In genomic region chr19:4473011-4473410, GRCh38 we compare ENCODE assay signal across 8 cellular contexts. TPM values are rescaled to one million over a fixed set of nuclear protein-coding genes. Genes with fewer than 3 reads are reported as not detected.
DNase-seq lines count a peak whose midpoint lies in the region; ATAC-seq, FAIRE-seq and TF ChIP-seq lines count a peak whose summit lies in the region.

No MANE protein-coding gene starts in this region.

- POLR2A ChIA-PET in CD4-positive, alpha-beta memory T cell (lab: Charles Lee; ENCODE audit: partially characterized antibody), result interaction anchor here (0.7 to 3.6 kb wide), 4 partner anchors 16 to 496 kb away, joined by 3 to 50 read pairs (median 3); partner anchors contain the start of genes KDM4B, UBXN6 and YJU2
- POLR2A ChIA-PET in PC-3 (lab: Charles Lee; ENCODE audit: unreplicated experiment), result no interaction called here

- no peak for FAIRE-seq in HTR-8/SVneo (lab: Jason Lieb, UNC)

- H3K27ac ChIP-seq in CD4-positive, alpha-beta memory T cell (ENCODE audit: low read depth, low read length), result peak overlapping the region; percentile 46
- no peak overlapping the region for H3K27ac ChIP-seq in PC-3 (ENCODE audit: low read length)

- no peaks in the 10 kb centered on the region for H3K9me3 Mint-ChIP-seq in CD4-positive, alpha-beta memory T cell
- H3K9me3 Mint-ChIP-seq in osteocyte (ENCODE audit: unreplicated experiment), result no peaks in the 10 kb centered on the region

- H3K4me1 Mint-ChIP-seq in CD4-positive, alpha-beta memory T cell, result peaks cover 9 to 26% (median 16%) of the 10 kb centered on the region in 4 donors
- H3K4me1 Mint-ChIP-seq in osteocyte (ENCODE audit: unreplicated experiment), result peaks cover 22% of the 10 kb centered on the region

- CTCF ChIA-PET in CD4-positive, alpha-beta memory T cell (lab: Charles Lee; ENCODE audit: partially characterized antibody), result no interaction called here
- CTCF ChIA-PET in PC-3 (lab: Charles Lee), result no interaction called here

- DNase-seq in CD4-positive, alpha-beta memory T cell, result no peak
- DNase-seq in PC-3 (no peak), epithelial cell of esophagus (ENCODE audit: low read depth) (no peak), osteocyte (ENCODE audit: extremely low spot score, unreplicated experiment) (no peak), NCI-H2196 treated with DMSO at 0.1 percent for 48 hours (lab: John Stamatoyannopoulos, UW; ENCODE audit: unreplicated experiment) (no peak), COLO668 (lab: John Stamatoyannopoulos, UW; ENCODE audit: unreplicated experiment) (no peak), HTR-8/SVneo (ENCODE audit: insufficient read length, low spot score) (no peak)

- no peak overlapping the region for H2AFZ ChIP-seq in PC-3 (ENCODE audit: low read length)

- peak overlapping the region; percentile 99 for H3K4me2 ChIP-seq in PC-3 (ENCODE audit: low read length)

- TF ChIP-seq CTCF in PC-3 (conservative IDR thresholded peaks at IDR 0.05; ENCODE audit: low read depth, low read length), result no peak
- TF ChIP-seq CTCF in epithelial cell of esophagus (IDR thresholded peaks at IDR 0.05; ENCODE audit: insufficient read depth, low read depth, low read length, missing control alignments), result no peak
- no peak for TF ChIP-seq CTCF in osteocyte (IDR thresholded peaks at IDR 0.05)

- H3K27me3 Mint-ChIP-seq in CD4-positive, alpha-beta memory T cell, result no peaks in the 10 kb centered on the region
- no peaks in the 10 kb centered on the region for H3K27me3 Mint-ChIP-seq in osteocyte (ENCODE audit: unreplicated experiment)

- peaks cover 4% of the 10 kb centered on the region for H3K36me3 ChIP-seq in CD4-positive, alpha-beta memory T cell (ENCODE audit: insufficient read depth, low read length)
- H3K36me3 ChIP-seq in PC-3 (ENCODE audit: low read depth, low read length), result peaks cover 7% of the 10 kb centered on the region; the same call in 1 of the 2 replicates

- H3K9me2 ChIP-seq in PC-3 (replicated peaks; ENCODE audit: low read length), result no peaks in the 10 kb centered on the region

- H3K4me3 ChIP-seq in CD4-positive, alpha-beta memory T cell (ENCODE audit: low read length in 2 of 2), result peak overlapping the region; percentile 29 to 51
- H3K4me3 ChIP-seq in PC-3 (ENCODE audit: low read length), result peak overlapping the region; percentile 98
- H3K4me3 ChIP-seq in epithelial cell of esophagus (ENCODE audit: low read length), result peak overlapping the region; percentile 77

- no peaks in the 10 kb centered on the region for H3K9me3 ChIP-seq in CD4-positive, alpha-beta memory T cell (ENCODE audit: control insufficient read depth in 1 of 2, low read length in 2 of 2)
- H3K9me3 ChIP-seq in PC-3 (ENCODE audit: low read length), result no peaks in the 10 kb centered on the region

- H3F3A ChIP-seq in PC-3 (ENCODE audit: low read length, unreplicated experiment), result no peaks in the 10 kb centered on the region

- peak overlapping the region in 5 of 7 donors; percentile 35 to 80 (median 36) for H3K27ac Mint-ChIP-seq in CD4-positive, alpha-beta memory T cell
- peak overlapping the region; percentile 23 for H3K27ac Mint-ChIP-seq in osteocyte (ENCODE audit: unreplicated experiment)

- H4K20me1 ChIP-seq in PC-3 (ENCODE audit: low read length), result no peaks in the 10 kb centered on the region

- H3K4me3 Mint-ChIP-seq in CD4-positive, alpha-beta memory T cell, result peak overlapping the region; percentile 37 to 87 (median 80)
- peak overlapping the region; percentile 84 for H3K4me3 Mint-ChIP-seq in osteocyte (ENCODE audit: unreplicated experiment)

- intact Hi-C loops in CD4-positive, alpha-beta memory T cell (cut with micrococcal nuclease), result loop anchor here (5.0 kb wide), 1 partner anchor 711 kb away; the partner anchor contains the start of genes APBA3 and MRPL54
- intact Hi-C loops in PC-3 (cut with micrococcal nuclease), result loop anchor here (5.0 kb wide), 1 partner anchor 44 kb away; the partner anchor contains the start of gene PLIN4

- ATAC-seq in PC-3 (no peak), GM21786 (IDR thresholded peaks at IDR 0.05; ENCODE audit: unreplicated experiment) (no peak)

- peak overlapping the region; percentile 89 for H3K9ac ChIP-seq in PC-3 (ENCODE audit: low read length)

- H3K4me1 ChIP-seq in CD4-positive, alpha-beta memory T cell (ENCODE audit: insufficient read depth, low read length), result peaks cover 30% of the 10 kb centered on the region
- H3K4me1 ChIP-seq in PC-3 (ENCODE audit: insufficient read depth, low read length), result peaks cover 13% of the 10 kb centered on the region; the same call in 1 of the 2 replicates

- H3K27me3 ChIP-seq in CD4-positive, alpha-beta memory T cell (ENCODE audit: insufficient read depth, low read length), result no peaks in the 10 kb centered on the region
- no peaks in the 10 kb centered on the region for H3K27me3 ChIP-seq in PC-3 (ENCODE audit: low read length)

- peaks cover 28% of the 10 kb centered on the region for H3K79me2 ChIP-seq in PC-3 (ENCODE audit: low read length)

- no TSS peak for BruUV-seq in PC-3 (replicated peaks; lab: Mats Ljungman, UMichigan)

- H3K36me3 Mint-ChIP-seq in CD4-positive, alpha-beta memory T cell, result peaks cover 8 to 12% of the 10 kb centered on the region in 2 donors
- peaks cover 12% of the 10 kb centered on the region for H3K36me3 Mint-ChIP-seq in osteocyte (ENCODE audit: unreplicated experiment)

RNA-seq across cellular contexts. Expression of gene HDGFL2, which starts 0.9 kb away (rescaled TPM):
- total RNA-seq in CD4-positive, alpha-beta memory T cell, result 10 to 100 TPM; 36.5 to 39.7 TPM
- polyA plus RNA-seq in CD4-positive, alpha-beta memory T cell, result 10 to 100 TPM in 1 of 2 donors, 1 to 10 TPM in 1; 3.5 to 26.1 TPM
- total RNA-seq in PC-3 (2014; rRNA removed) (111 and 165 TPM in 2 replicates), osteocyte (59.8 and 68.8 TPM in 2 replicates)

RNA-seq across cellular contexts. Expression of gene UBXN6, which starts 15.4 kb away (rescaled TPM):
- 10 to 100 TPM; 61.3 to 63.5 TPM for total RNA-seq in CD4-positive, alpha-beta memory T cell
- polyA plus RNA-seq in CD4-positive, alpha-beta memory T cell, result 1 to 10 TPM; 4.1 to 6.2 TPM
- total RNA-seq in PC-3 (2014; rRNA removed), result 64.0 and 86.1 TPM in 2 replicates
- 96.8 and 106 TPM in 2 replicates for total RNA-seq in osteocyte

RNA-seq across cellular contexts. Expression of gene PLIN4, which starts 45.3 kb away (rescaled TPM):
- total RNA-seq in CD4-positive, alpha-beta memory T cell, result under 1 TPM; 0.17 to 0.22 TPM
- polyA plus RNA-seq in CD4-positive, alpha-beta memory T cell, result under 1 TPM in 1 of 2 donors, not detected in 1; 0.14 TPM
- total RNA-seq in PC-3 (2014; rRNA removed) (9.1 and 9.8 TPM in 2 replicates), osteocyte (not detected in 2 replicates)

Comparison
In these comparisons a context has a peak if more than half of its experiments do, and no peak if none do; other contexts are left out.
1. H3K4me3 ChIP-seq: peak in every context shown above with its lines; median percentile 98 in PC-3; 77 in epithelial cell of esophagus; 40 in CD4-positive, alpha-beta memory T cell.